14 cellular contexts compared by ENCODE assay signal in genomic region chr7:80379034-80379433, GRCh38.
DNase-seq lines count a peak whose midpoint lies in the region; ATAC-seq and TF ChIP-seq lines count a peak whose summit lies in the region.
"Had no signal": no experiment of that assay in that cellular context is flagged by ENCODE, and none has a peak within 500 bp of the region (broad histone marks: within the 10 kb centered on the region; RNA-seq: fewer than 3 reads in every experiment).

No MANE protein-coding gene starts in this region.

- intact Hi-C loops in thyroid gland (cut with DNase I) (no loop called here), lower lobe of right lung (cut with DNase I) (no loop called here)

- DNase-seq in NCI-H2227 (lab: John Stamatoyannopoulos, UW; ENCODE audit: unreplicated experiment) = peak; percentile 86
- DNase-seq in NCI-H2227 treated with DMSO at 0.1 percent for 48 hours (lab: John Stamatoyannopoulos, UW) = no peak
- DNase-seq in amniotic epithelial cell (ENCODE audit: low read depth) = peak; percentile 69
- DNase-seq in foreskin melanocyte = peak; percentile 50
- DNase-seq in thyroid gland = no peak
- no peak for DNase-seq in DMS153 (lab: John Stamatoyannopoulos, UW)
- no peak for DNase-seq in HK-2 (ENCODE audit: unreplicated experiment)
- DNase-seq in lower lobe of right lung = no peak
- DNase-seq: 8988T; NCI-H1436; Peyer's patch; stimulated activated CD4-positive, alpha-beta T cell treated with anti-CD3 and anti-CD28 coated beads, Interleukin-1b, Interleukin-23, amount 100 ng/mL, for 48 hours; stimulated activated naive CD4-positive, alpha-beta T cell treated with Interleukin-2 at 50 U/mL for 16 hours had no signal

- no peaks in the 10 kb centered on the region for H3K36me3 ChIP-seq in thyroid gland
- no peaks in the 10 kb centered on the region for H3K36me3 ChIP-seq in lower lobe of right lung
- H3K36me3 ChIP-seq: neutrophil, Peyer's patch had no signal

- 61 to 69% methylated on average over 1 of the region's 1 CpG for WGBS in thyroid gland, 2 donors

- TF ChIP-seq CTCF in thyroid gland (IDR thresholded peaks at IDR 0.05) = no peak
- TF ChIP-seq CTCF in lower lobe of right lung (IDR thresholded peaks at IDR 0.05) = no peak

- H3K9me3 ChIP-seq in thyroid gland (no peaks in the 10 kb centered on the region), lower lobe of right lung (no peaks in the 10 kb centered on the region)
- H3K9me3 ChIP-seq: neutrophil, Peyer's patch had no signal

- peaks cover 5 to 12% of the 10 kb centered on the region in 2 donors for H3K4me1 ChIP-seq in thyroid gland
- peaks cover 5% of the 10 kb centered on the region for H3K4me1 ChIP-seq in lower lobe of right lung
- H3K4me1 ChIP-seq: Peyer's patch had no signal

- peak overlapping the region in 2 of 3 donors; percentile 1 to 28 for H3K27ac ChIP-seq in thyroid gland
- H3K27ac ChIP-seq in lower lobe of right lung = no peak overlapping the region
- H3K27ac ChIP-seq: neutrophil, Peyer's patch had no signal

- no peak for TF ChIP-seq POLR2A in thyroid gland (IDR thresholded peaks at IDR 0.05)

- H3K27me3 ChIP-seq in thyroid gland = no peaks in the 10 kb centered on the region
- H3K27me3 ChIP-seq in lower lobe of right lung (ENCODE audit: low read depth) = no peaks in the 10 kb centered on the region
- H3K27me3 ChIP-seq: neutrophil, Peyer's patch had no signal

- ATAC-seq in lower lobe of right lung = no peak

- H3K4me3 ChIP-seq in thyroid gland (replicated peaks in 1 of 3) (no peak overlapping the region), lower lobe of right lung (no peak overlapping the region)
- H3K4me3 ChIP-seq: Peyer's patch had no signal

Comparison
In these comparisons a context has a peak if more than half of its experiments do, and no peak if none do; other contexts are left out.
1. DNase-seq: peak in NCI-H2227 (single experiment), amniotic epithelial cell (single experiment) and foreskin melanocyte (single experiment); none in NCI-H2227 treated with DMSO at 0.1 percent for 48 hours (single experiment), thyroid gland (0 of 2), DMS153 (single experiment), HK-2 (single experiment) and lower lobe of right lung (single experiment).